Comparison of ENCODE assay signal across 22 cellular contexts in the genomic region with DNA sequence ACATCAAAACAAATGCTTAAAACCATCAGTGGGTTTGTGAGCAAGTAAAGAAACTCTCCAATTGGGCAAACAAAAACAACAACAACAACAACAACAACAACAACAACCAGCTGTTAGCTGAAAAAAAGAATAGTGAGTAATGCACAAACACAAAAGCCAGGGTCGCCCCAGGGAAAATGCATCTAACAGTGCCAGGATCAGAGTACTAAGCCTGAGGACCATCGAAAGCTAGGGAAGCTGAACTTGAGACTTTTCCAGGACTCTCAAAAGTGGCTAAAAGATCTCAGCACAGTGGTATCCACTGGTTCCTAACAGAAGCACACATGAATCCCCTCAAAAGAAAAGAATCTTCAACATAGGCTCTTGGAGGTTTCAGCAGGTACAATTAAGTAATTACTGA.
DNase-seq lines count a peak whose midpoint lies in the region; ATAC-seq, FAIRE-seq and TF ChIP-seq lines count a peak whose summit lies in the region.
"Had no signal": no experiment of that assay in that cellular context is flagged by ENCODE, and none has a peak within 500 bp of the region (broad histone marks: within the 10 kb centered on the region; RNA-seq: fewer than 3 reads in every experiment).

No MANE protein-coding gene starts in this region.

- H3K27me3 ChIP-seq in breast epithelium (no peaks in the 10 kb centered on the region), endothelial cell of umbilical vein (ENCODE audit: control insufficient read depth in 2 of 2, insufficient read depth in 2 of 2, low read length in 2 of 2) (no peaks in the 10 kb centered on the region), thoracic aorta (replicated peaks; ENCODE audit: insufficient read depth) (no peaks in the 10 kb centered on the region), H7 (ENCODE audit: control insufficient read depth, insufficient read depth, low read length) (no peaks in the 10 kb centered on the region)

- H3K36me3 ChIP-seq in breast epithelium (no peaks in the 10 kb centered on the region), endothelial cell of umbilical vein (ENCODE audit: control insufficient read depth in 2 of 2, extremely low read depth in 1 of 2, insufficient read depth in 2 of 2, low read length in 2 of 2) (no peaks in the 10 kb centered on the region), mesodermal cell (ENCODE audit: control insufficient read depth, insufficient read depth, low read length) (no peaks in the 10 kb centered on the region), thoracic aorta (no peaks in the 10 kb centered on the region), H7 (replicated peaks; ENCODE audit: control insufficient read depth, insufficient read depth, low read length) (no peaks in the 10 kb centered on the region)
- H3K36me3 ChIP-seq: MG63 had no signal

- H3K4me3 ChIP-seq in breast epithelium (no peak overlapping the region), endothelial cell of umbilical vein (replicated peaks in 1 of 3; ENCODE audit: insufficient read depth in 1 of 3, low read depth in 1 of 3, low read length in 3 of 3) (no peak overlapping the region), mesodermal cell (ENCODE audit: extremely low read depth, insufficient read depth, low read length, poor library complexity, severe bottlenecking) (no peak overlapping the region), thoracic aorta (no peak overlapping the region), H7 (ENCODE audit: insufficient read depth, low read depth, low read length) (no peak overlapping the region)
- H3K4me3 ChIP-seq: GM12878, GM23338, MG63, PC-9 had no signal

- DNase-seq in MCF 10A (ENCODE audit: unreplicated experiment) (no peak), breast epithelium (ENCODE audit: low spot score in 2 of 2) (no peak), endothelial cell of umbilical vein (ENCODE audit: low read depth, low spot score) (peak; percentile 28), thoracic aorta (ENCODE audit: low spot score) (no peak), superior temporal gyrus (ENCODE audit: extremely low spot score) (no peak), DMS79 (lab: John Stamatoyannopoulos, UW) (no peak), H7 (no peak)
- DNase-seq: Caco-2, NCI-H1105, NCI-H187 treated with DMSO at 0.1 percent for 48 hours, NCI-H2171, NCI-H446 treated with DMSO at 0.1 percent for 48 hours, NCI-H748 treated with DMSO at 0.1 percent for 48 hours, PC-9 had no signal

- TF ChIP-seq POLR2A in breast epithelium (IDR thresholded peaks at IDR 0.05) = no peak
- no peak for TF ChIP-seq POLR2A in endothelial cell of umbilical vein (IDR thresholded peaks at IDR 0.05; ENCODE audit: low read depth, low read length)

- H3K9me3 ChIP-seq in breast epithelium (no peaks in the 10 kb centered on the region), endothelial cell of umbilical vein (replicated peaks; ENCODE audit: control insufficient read depth, insufficient read depth, low read length) (no peaks in the 10 kb centered on the region), mesodermal cell (ENCODE audit: control insufficient read depth, low read length) (no peaks in the 10 kb centered on the region), thoracic aorta (no peaks in the 10 kb centered on the region)

- no peaks in the 10 kb centered on the region for H4K20me1 ChIP-seq in endothelial cell of umbilical vein (replicated peaks; ENCODE audit: control insufficient read depth, extremely low read depth, insufficient read depth, low read length)

- H3K36me3 Mint-ChIP-seq in MCF 10A (ENCODE audit: insufficient read depth, unreplicated experiment) = no peaks in the 10 kb centered on the region

- no peak for ATAC-seq in thoracic aorta (ENCODE audit: insufficient number of reproducible peaks, low FRiP score, low read depth)
- ATAC-seq: GM23338, Right ventricle myocardium inferior had no signal

- peak overlapping the region; percentile 88 for H3K27ac Mint-ChIP-seq in MCF 10A (ENCODE audit: low read depth, unreplicated experiment)
- H3K27ac Mint-ChIP-seq: GM23338 had no signal

- CTCF ChIA-PET in MCF 10A (lab: Yijun Ruan, JAX) (interaction anchor here (0.6 kb wide), 1 partner anchor 1453 kb away, joined by 3 read pairs; no protein-coding TSS in a partner anchor), endothelial cell of umbilical vein (lab: Charles Lee) (interaction anchor here (1.0 kb wide), 1 partner anchor 23 kb away, joined by 3 read pairs; no protein-coding TSS in a partner anchor)

- no peaks in the 10 kb centered on the region for H3K9me3 Mint-ChIP-seq in MCF 10A (ENCODE audit: unreplicated experiment)
- H3K9me3 Mint-ChIP-seq: GM23338 had no signal

- dilution Hi-C loops in endothelial cell of umbilical vein (cut with MboI; ENCODE audit: extremely low pct_ligation_motif_present, low sequenced_read_pairs) = no loop called here

- POLR2A ChIA-PET in MCF 10A (lab: Yijun Ruan, JAX) (no interaction called here), endothelial cell of umbilical vein (lab: Charles Lee) (no interaction called here)

- TF ChIP-seq CTCF in MCF 10A (IDR thresholded peaks at IDR 0.05; ENCODE audit: unreplicated experiment) (no peak), breast epithelium (IDR thresholded peaks at IDR 0.05) (no peak), endothelial cell of umbilical vein (IDR thresholded peaks at IDR 0.05; ENCODE audit: extremely low read depth in 1 of 2, insufficient read depth in 1 of 2, low read depth in 1 of 2, low read length in 2 of 2) (no peak), thoracic aorta (IDR thresholded peaks at IDR 0.05) (no peak)

- no peaks in the 10 kb centered on the region for H3K9me1 ChIP-seq in endothelial cell of umbilical vein (replicated peaks; ENCODE audit: control insufficient read depth, extremely low read depth, insufficient read depth, low read length)

- peak overlapping the region; percentile 68 for H2AFZ ChIP-seq in endothelial cell of umbilical vein (ENCODE audit: low read depth, low read length)
- H2AFZ ChIP-seq: GM23338, PC-9 had no signal

- H3K4me3 Mint-ChIP-seq in MCF 10A (ENCODE audit: unreplicated experiment) = no peak overlapping the region
- H3K4me3 Mint-ChIP-seq: GM23338 had no signal

- no peaks in the 10 kb centered on the region for H3K4me1 ChIP-seq in breast epithelium
- H3K4me1 ChIP-seq in endothelial cell of umbilical vein (ENCODE audit: control insufficient read depth, extremely low read depth, insufficient read depth, low read length) = peaks cover 32% of the 10 kb centered on the region
- H3K4me1 ChIP-seq in mesodermal cell (ENCODE audit: control insufficient read depth, insufficient read depth, low read length, poor library complexity, severe bottlenecking) = peaks cover 25% of the 10 kb centered on the region
- peaks cover 21 to 38% of the 10 kb centered on the region in 2 donors for H3K4me1 ChIP-seq in thoracic aorta (ENCODE audit: control insufficient read depth in 1 of 2, low read depth in 2 of 2)
- H3K4me1 ChIP-seq: Caco-2 had no signal

- peak overlapping the region; percentile 72 for H3K4me2 ChIP-seq in endothelial cell of umbilical vein (ENCODE audit: insufficient read depth, low read length)
- H3K4me2 ChIP-seq: GM23338, KMS-11, PC-9 had no signal

- WGBS in mesodermal cell (ENCODE audit: insufficient coverage in 2 of 2), 2 experiments = 80 to 96% methylated on average over 2 of the region's 2 CpGs

- FAIRE-seq in endothelial cell of umbilical vein (lab: Jason Lieb, UNC) = no peak
- FAIRE-seq: GM12878 had no signal

- no peaks in the 10 kb centered on the region for H3K79me2 ChIP-seq in endothelial cell of umbilical vein (ENCODE audit: control insufficient read depth, insufficient read depth, low read length)

- BruUV-seq in MCF 10A (replicated peaks; lab: Mats Ljungman, UMichigan) (no TSS peak), endothelial cell of umbilical vein (replicated peaks; lab: Mats Ljungman, UMichigan) (TSS peak; percentile 84)

- H3K27ac ChIP-seq in breast epithelium = no peak overlapping the region
- H3K27ac ChIP-seq in endothelial cell of umbilical vein (ENCODE audit: insufficient read depth, low read depth, low read length) = peak overlapping the region; percentile 89
- peak overlapping the region; percentile 97 for H3K27ac ChIP-seq in mesodermal cell (ENCODE audit: low read depth, low read length, severe bottlenecking)
- peak overlapping the region; percentile 46 to 61 for H3K27ac ChIP-seq in thoracic aorta
- H3K27ac ChIP-seq: 22Rv1, C4-2B, KMS-11, PC-9 had no signal

- peaks cover 13% of the 10 kb centered on the region for H3K4me1 Mint-ChIP-seq in MCF 10A (ENCODE audit: insufficient read depth, unreplicated experiment)

- peak overlapping the region; percentile 75 for H3K9ac ChIP-seq in endothelial cell of umbilical vein (replicated peaks; ENCODE audit: extremely low read depth, insufficient read depth, low read length)
- H3K9ac ChIP-seq: KMS-11 had no signal

- H3K27me3 Mint-ChIP-seq in MCF 10A (ENCODE audit: insufficient read depth, unreplicated experiment) = no peaks in the 10 kb centered on the region

- intact Hi-C loops in MCF 10A (cut with micrococcal nuclease) = no loop called here
- intact Hi-C loops in breast epithelium (cut with DNase I; ENCODE audit: low total_unique reads) = no loop called here
- intact Hi-C loops in endothelial cell of umbilical vein (cut with micrococcal nuclease) = loop anchor here (1.0 to 10.0 kb wide), 3 partner anchors 317 to 800 kb away; partner anchors contain the start of genes IKZF5 and OAT

TF ChIP-seq in endothelial cell of umbilical vein, 7 proteins besides CTCF, POLR2A, EP300 and RAD21:
- TF ChIP-seq, protein P1, sequence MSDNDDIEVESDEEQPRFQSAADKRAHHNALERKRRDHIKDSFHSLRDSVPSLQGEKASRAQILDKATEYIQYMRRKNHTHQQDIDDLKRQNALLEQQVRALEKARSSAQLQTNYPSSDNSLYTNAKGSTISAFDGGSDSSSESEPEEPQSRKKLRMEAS (IDR thresholded peaks at IDR 0.05; ENCODE audit: insufficient read depth, insufficient read length) = no peak
- no peak for TF ChIP-seq FOS (IDR thresholded peaks at IDR 0.05; ENCODE audit: borderline replicate concordance, insufficient read depth, low read length)
- no peak for TF ChIP-seq JUN (IDR thresholded peaks at IDR 0.05; ENCODE audit: borderline replicate concordance, insufficient read depth, insufficient read length, low read depth)
- TF ChIP-seq POLR2AphosphoS5 (IDR thresholded peaks at IDR 0.05; ENCODE audit: insufficient read depth, low read depth, low read length) = no peak
- no peak for TF ChIP-seq MYC (IDR thresholded peaks at IDR 0.05; ENCODE audit: low read depth, low read length)
- TF ChIP-seq GATA2 (IDR thresholded peaks at IDR 0.05; ENCODE audit: insufficient read depth, insufficient read length, low read depth, low read length) = no peak
- TF ChIP-seq EZH2 (IDR thresholded peaks at IDR 0.05; ENCODE audit: borderline replicate concordance, low read depth, low read length, severe bottlenecking) = no peak

Comparison
In these comparisons a context has a peak if more than half of its experiments do, and no peak if none do; other contexts are left out.
1. H3K27ac ChIP-seq: peak in endothelial cell of umbilical vein (single experiment), mesodermal cell (single experiment) and thoracic aorta (2 of 2); none in breast epithelium (0 of 2).